In genomic region chr1:219888667-219889066, GRCh38 we compare ENCODE assay signal across 4 cellular contexts. TPM values are rescaled to one million over a fixed set of nuclear protein-coding genes. Genes with fewer than 3 reads are reported as not detected.
"Had no signal": no experiment of that assay in that cellular context is flagged by ENCODE, and none has a peak within 500 bp of the region (broad histone marks: within the 10 kb centered on the region; RNA-seq: fewer than 3 reads in every experiment).

No MANE protein-coding gene starts in this region.

RNA-seq across cellular contexts. Expression of gene SLC30A10, which starts 39.7 kb away (rescaled TPM):
- total RNA-seq: LHCN-M2, M059J, MCF 10A, NCI-H460 had no signal
